8 cellular contexts compared by ENCODE assay signal in genomic region chr4:15002659-15003440, GRCh38. TPM values are rescaled to one million over a fixed set of nuclear protein-coding genes. Genes with fewer than 3 reads are reported as not detected.
DNase-seq lines count a peak whose midpoint lies in the region; ATAC-seq, FAIRE-seq and TF ChIP-seq lines count a peak whose summit lies in the region.

No MANE protein-coding gene starts in this region.

- H3K9ac ChIP-seq in iPS-15b (ENCODE audit: low read depth, low read length) (peak overlapping the region; percentile 24), skeletal muscle satellite cell (ENCODE audit: low read depth, low read length) (peak overlapping the region; percentile 99)

- no peak for TF ChIP-seq POLR2A in GM12891 (IDR thresholded peaks at IDR 0.05; ENCODE audit: low read depth, low read length)
- TF ChIP-seq POLR2A in body of pancreas (IDR thresholded peaks at IDR 0.05) = peak; percentile 50 to 78 (median 67)

- DNase-seq in GM12891 (ENCODE audit: insufficient read length, low spot score) = peak; percentile 37
- peak; percentile 76 for DNase-seq in NCI-H1092 treated with DMSO at 0.1 percent for 48 hours (lab: John Stamatoyannopoulos, UW)
- DNase-seq in UCSD-AML1 (lab: John Stamatoyannopoulos, UW; ENCODE audit: unreplicated experiment) = peak; percentile 83
- DNase-seq in body of pancreas = peak; percentile 71 to 83 (median 76)
- no peak for DNase-seq in NCI-H1436 treated with DMSO at 0.1 percent for 48 hours (lab: John Stamatoyannopoulos, UW)

- peaks cover 23% of the 10 kb centered on the region for H3K4me1 ChIP-seq in body of pancreas
- H3K4me1 ChIP-seq in iPS-15b (ENCODE audit: control insufficient read depth, insufficient read depth, low read length) = peaks cover 10% of the 10 kb centered on the region
- H3K4me1 ChIP-seq in skeletal muscle satellite cell (ENCODE audit: control insufficient read depth, insufficient read depth, low read length) = peaks cover 5% of the 10 kb centered on the region

- peak overlapping the region; percentile 100 for H3K27ac ChIP-seq in body of pancreas

- H3K36me3 ChIP-seq in body of pancreas (replicated peaks in 1 of 2; ENCODE audit: insufficient read depth in 1 of 2, low read depth in 2 of 2) (no peaks in the 10 kb centered on the region), iPS-15b (ENCODE audit: control insufficient read depth, insufficient read depth, low read length) (no peaks in the 10 kb centered on the region), skeletal muscle satellite cell (ENCODE audit: insufficient read depth, low read length) (peaks cover 19% of the 10 kb centered on the region)

- H3K4me3 ChIP-seq in body of pancreas (peak overlapping the region; percentile 84 to 91), iPS-15b (ENCODE audit: low read depth, low read length) (peak overlapping the region; percentile 82), skeletal muscle satellite cell (ENCODE audit: low read length) (peak overlapping the region; percentile 97)

- peak overlapping the region; percentile 93 for H3K4me2 ChIP-seq in skeletal muscle satellite cell (ENCODE audit: low read length)

- no peak for TF ChIP-seq CTCF in body of pancreas (IDR thresholded peaks at IDR 0.05)

- 0% methylated on average over 5 to 74 of the region's 81 CpGs for WGBS in body of pancreas, 2 donors

- H3K9me3 ChIP-seq in body of pancreas (no peaks in the 10 kb centered on the region), iPS-15b (ENCODE audit: control insufficient read depth, insufficient read depth, low read length) (no peaks in the 10 kb centered on the region), skeletal muscle satellite cell (replicated peaks; ENCODE audit: low read length) (no peaks in the 10 kb centered on the region)

- ATAC-seq in HG02610 (IDR thresholded peaks at IDR 0.05; ENCODE audit: unreplicated experiment) = peak; percentile 24
- peak; percentile 38 for ATAC-seq in body of pancreas

- intact Hi-C loops in body of pancreas (cut with DNase I) = no loop called here

- no peaks in the 10 kb centered on the region for H3K27me3 ChIP-seq in body of pancreas
- peaks cover 19% of the 10 kb centered on the region for H3K27me3 ChIP-seq in iPS-15b (ENCODE audit: control insufficient read depth, insufficient read depth, low read length)
- H3K27me3 ChIP-seq in skeletal muscle satellite cell (ENCODE audit: control insufficient read depth, insufficient read depth, low read length) = no peaks in the 10 kb centered on the region

- no peak for FAIRE-seq in GM12891 (lab: Jason Lieb, UNC)

TF ChIP-seq in GM12891, 5 proteins besides CTCF, POLR2A, EP300 and RAD21:
- TF ChIP-seq PAX5 (IDR thresholded peaks at IDR 0.05; ENCODE audit: insufficient read depth, low read length, severe bottlenecking) (no peak), SPI1 (IDR thresholded peaks at IDR 0.05; ENCODE audit: low read depth, low read length) (peak; percentile 64)

RNA-seq across cellular contexts. Expression of gene CPEB2, which starts 0.6 kb away (rescaled TPM):
- 2.2 TPM for polyA plus RNA-seq in GM12891 (2012; ENCODE audit: low read depth, missing spikeins)
- 1 to 10 TPM; 6.6 to 8.0 TPM for total RNA-seq in body of pancreas
- 18.8 and 22.7 TPM in 2 replicates for total RNA-seq in skeletal muscle satellite cell (2012; rRNA removed)
